8 cellular contexts compared by ENCODE assay signal in genomic region chr7:1160665-1161010, GRCh38.
DNase-seq lines count a peak whose midpoint lies in the region; ATAC-seq and TF ChIP-seq lines count a peak whose summit lies in the region.

No MANE protein-coding gene starts in this region.

- H3K27ac ChIP-seq in HL-60 (replicated peaks) (peak overlapping the region; percentile 84), angular gyrus (ENCODE audit: low read depth, low read length) (peak overlapping the region; percentile 99)

- DNase-seq in DMS53 (lab: John Stamatoyannopoulos, UW), result peak; percentile 59
- DNase-seq in DMS53 treated with DMSO at 0.1 percent for 48 hours (lab: John Stamatoyannopoulos, UW; ENCODE audit: unreplicated experiment), result no peak
- DNase-seq in HL-60 (ENCODE audit: low read depth in 1 of 2, low spot score in 1 of 2), result no peak
- no peak for DNase-seq in activated effector memory CD4-positive, alpha-beta T cell treated with anti-CD3 and anti-CD28 coated beads, Interleukin-2, amount 50 U/mL, for 16 hours
- DNase-seq in CD1c-positive myeloid dendritic cell (ENCODE audit: extremely low spot score), result no peak

- H3K27ac Mint-ChIP-seq in stimulated activated memory B cell treated with anti-CD40 and anti-IgM and Interleukin-4, amounts not matched to agents 10 μg/mL and 1 μg/mL and 100 μg/mL, for 72 hours, result peak overlapping the region; percentile 94

- peaks cover 23% of the 10 kb centered on the region for H3K4me1 Mint-ChIP-seq in stimulated activated memory B cell treated with anti-CD40 and anti-IgM and Interleukin-4, amounts not matched to agents 10 μg/mL and 1 μg/mL and 100 μg/mL, for 72 hours

- H3K27me3 ChIP-seq in HL-60 (ENCODE audit: insufficient read depth, poor library complexity, severe bottlenecking), result no peaks in the 10 kb centered on the region

- no peaks in the 10 kb centered on the region for H3K9me3 Mint-ChIP-seq in stimulated activated memory B cell treated with anti-CD40 and anti-IgM and Interleukin-4, amounts not matched to agents 10 μg/mL and 1 μg/mL and 100 μg/mL, for 72 hours

- ATAC-seq in stimulated activated memory B cell treated with anti-CD40 and anti-IgM and Interleukin-4, amounts not matched to agents 10 μg/mL and 1 μg/mL and 100 μg/mL, for 72 hours, result peak; percentile 45

- H3K4me3 Mint-ChIP-seq in stimulated activated memory B cell treated with anti-CD40 and anti-IgM and Interleukin-4, amounts not matched to agents 10 μg/mL and 1 μg/mL and 100 μg/mL, for 72 hours, result peak overlapping the region; percentile 88

- peaks cover 21% of the 10 kb centered on the region for H3K36me3 Mint-ChIP-seq in stimulated activated memory B cell treated with anti-CD40 and anti-IgM and Interleukin-4, amounts not matched to agents 10 μg/mL and 1 μg/mL and 100 μg/mL, for 72 hours

- H3K9me3 ChIP-seq in iPS-18c (ENCODE audit: control insufficient read depth, insufficient read depth, low read length), result no peaks in the 10 kb centered on the region

- no peak for TF ChIP-seq CTCF in HL-60 (IDR thresholded peaks at IDR 0.05; ENCODE audit: insufficient read depth, low read length)

- H3K27me3 Mint-ChIP-seq in stimulated activated memory B cell treated with anti-CD40 and anti-IgM and Interleukin-4, amounts not matched to agents 10 μg/mL and 1 μg/mL and 100 μg/mL, for 72 hours, result no peaks in the 10 kb centered on the region

- peak overlapping the region; percentile 100 for H3K4me3 ChIP-seq in HL-60 (replicated peaks; ENCODE audit: insufficient read depth, low read length)
- H3K4me3 ChIP-seq in iPS-18c (ENCODE audit: insufficient read depth, low read depth, low read length), result peak overlapping the region; percentile 69
